ENCODE assay signal across 1 cellular context in genomic region chr12:49543221-49543913, GRCh38.
TF ChIP-seq lines count a peak whose summit lies in the region.

No MANE protein-coding gene starts in this region.

TF ChIP-seq in HepG2, 621 proteins besides CTCF, POLR2A, EP300 and RAD21 (continued from another document and continues in another):
- TF ChIP-seq, protein P1, sequence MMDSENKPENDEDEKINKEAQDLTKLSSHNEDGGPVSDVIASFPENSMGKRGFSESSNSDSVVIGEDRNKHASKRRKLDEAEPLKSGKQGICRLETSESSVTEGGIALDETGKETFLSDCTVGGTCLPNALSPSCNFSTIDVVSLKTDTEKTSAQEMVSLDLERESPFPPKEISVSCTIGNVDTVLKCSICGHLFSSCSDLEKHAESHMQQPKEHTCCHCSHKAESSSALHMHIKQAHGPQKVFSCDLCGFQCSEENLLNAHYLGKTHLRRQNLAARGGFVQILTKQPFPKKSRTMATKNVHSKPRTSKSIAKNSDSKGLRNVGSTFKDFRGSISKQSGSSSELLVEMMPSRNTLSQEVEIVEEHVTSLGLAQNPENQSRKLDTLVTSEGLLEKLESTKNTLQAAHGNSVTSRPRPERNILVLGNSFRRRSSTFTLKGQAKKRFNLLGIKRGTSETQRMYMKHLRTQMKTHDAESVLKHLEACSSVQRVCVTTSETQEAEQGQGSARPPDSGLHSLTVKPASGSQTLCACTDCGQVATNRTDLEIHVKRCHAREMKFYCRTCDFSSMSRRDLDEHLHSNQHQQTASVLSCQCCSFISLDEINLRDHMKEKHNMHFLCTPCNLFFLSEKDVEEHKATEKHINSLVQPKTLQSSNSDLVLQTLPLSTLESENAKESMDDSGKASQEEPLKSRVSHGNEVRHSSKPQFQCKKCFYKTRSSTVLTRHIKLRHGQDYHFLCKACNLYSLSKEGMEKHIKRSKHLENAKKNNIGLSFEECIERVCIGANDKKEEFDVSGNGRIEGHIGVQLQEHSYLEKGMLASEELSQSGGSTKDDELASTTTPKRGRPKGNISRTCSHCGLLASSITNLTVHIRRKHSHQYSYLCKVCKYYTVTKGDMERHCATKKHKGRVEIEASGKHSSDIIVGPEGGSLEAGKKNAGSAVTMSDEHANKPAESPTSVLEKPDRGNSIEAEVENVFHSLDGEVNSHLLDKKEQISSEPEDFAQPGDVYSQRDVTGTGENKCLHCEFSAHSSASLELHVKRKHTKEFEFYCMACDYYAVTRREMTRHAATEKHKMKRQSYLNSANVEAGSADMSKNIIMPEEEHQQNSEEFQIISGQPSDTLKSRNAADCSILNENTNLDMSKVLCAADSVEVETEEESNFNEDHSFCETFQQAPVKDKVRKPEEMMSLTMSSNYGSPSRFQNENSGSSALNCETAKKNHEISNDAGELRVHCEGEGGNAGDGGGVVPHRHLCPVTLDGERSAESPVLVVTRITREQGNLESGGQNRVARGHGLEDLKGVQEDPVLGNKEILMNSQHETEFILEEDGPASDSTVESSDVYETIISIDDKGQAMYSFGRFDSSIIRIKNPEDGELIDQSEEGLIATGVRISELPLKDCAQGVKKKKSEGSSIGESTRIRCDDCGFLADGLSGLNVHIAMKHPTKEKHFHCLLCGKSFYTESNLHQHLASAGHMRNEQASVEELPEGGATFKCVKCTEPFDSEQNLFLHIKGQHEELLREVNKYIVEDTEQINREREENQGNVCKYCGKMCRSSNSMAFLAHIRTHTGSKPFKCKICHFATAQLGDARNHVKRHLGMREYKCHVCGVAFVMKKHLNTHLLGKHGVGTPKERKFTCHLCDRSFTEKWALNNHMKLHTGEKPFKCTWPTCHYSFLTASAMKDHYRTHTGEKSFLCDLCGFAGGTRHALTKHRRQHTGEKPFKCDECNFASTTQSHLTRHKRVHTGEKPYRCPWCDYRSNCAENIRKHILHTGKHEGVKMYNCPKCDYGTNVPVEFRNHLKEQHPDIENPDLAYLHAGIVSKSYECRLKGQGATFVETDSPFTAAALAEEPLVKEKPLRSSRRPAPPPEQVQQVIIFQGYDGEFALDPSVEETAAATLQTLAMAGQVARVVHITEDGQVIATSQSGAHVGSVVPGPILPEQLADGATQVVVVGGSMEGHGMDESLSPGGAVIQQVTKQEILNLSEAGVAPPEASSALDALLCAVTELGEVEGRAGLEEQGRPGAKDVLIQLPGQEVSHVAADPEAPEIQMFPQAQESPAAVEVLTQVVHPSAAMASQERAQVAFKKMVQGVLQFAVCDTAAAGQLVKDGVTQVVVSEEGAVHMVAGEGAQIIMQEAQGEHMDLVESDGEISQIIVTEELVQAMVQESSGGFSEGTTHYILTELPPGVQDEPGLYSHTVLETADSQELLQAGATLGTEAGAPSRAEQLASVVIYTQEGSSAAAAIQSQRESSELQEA (CRISPR knock-in tag; IDR thresholded peaks at IDR 0.05; ENCODE audit: not compliant biosample characterization): no peak
- TF ChIP-seq, protein P2, sequence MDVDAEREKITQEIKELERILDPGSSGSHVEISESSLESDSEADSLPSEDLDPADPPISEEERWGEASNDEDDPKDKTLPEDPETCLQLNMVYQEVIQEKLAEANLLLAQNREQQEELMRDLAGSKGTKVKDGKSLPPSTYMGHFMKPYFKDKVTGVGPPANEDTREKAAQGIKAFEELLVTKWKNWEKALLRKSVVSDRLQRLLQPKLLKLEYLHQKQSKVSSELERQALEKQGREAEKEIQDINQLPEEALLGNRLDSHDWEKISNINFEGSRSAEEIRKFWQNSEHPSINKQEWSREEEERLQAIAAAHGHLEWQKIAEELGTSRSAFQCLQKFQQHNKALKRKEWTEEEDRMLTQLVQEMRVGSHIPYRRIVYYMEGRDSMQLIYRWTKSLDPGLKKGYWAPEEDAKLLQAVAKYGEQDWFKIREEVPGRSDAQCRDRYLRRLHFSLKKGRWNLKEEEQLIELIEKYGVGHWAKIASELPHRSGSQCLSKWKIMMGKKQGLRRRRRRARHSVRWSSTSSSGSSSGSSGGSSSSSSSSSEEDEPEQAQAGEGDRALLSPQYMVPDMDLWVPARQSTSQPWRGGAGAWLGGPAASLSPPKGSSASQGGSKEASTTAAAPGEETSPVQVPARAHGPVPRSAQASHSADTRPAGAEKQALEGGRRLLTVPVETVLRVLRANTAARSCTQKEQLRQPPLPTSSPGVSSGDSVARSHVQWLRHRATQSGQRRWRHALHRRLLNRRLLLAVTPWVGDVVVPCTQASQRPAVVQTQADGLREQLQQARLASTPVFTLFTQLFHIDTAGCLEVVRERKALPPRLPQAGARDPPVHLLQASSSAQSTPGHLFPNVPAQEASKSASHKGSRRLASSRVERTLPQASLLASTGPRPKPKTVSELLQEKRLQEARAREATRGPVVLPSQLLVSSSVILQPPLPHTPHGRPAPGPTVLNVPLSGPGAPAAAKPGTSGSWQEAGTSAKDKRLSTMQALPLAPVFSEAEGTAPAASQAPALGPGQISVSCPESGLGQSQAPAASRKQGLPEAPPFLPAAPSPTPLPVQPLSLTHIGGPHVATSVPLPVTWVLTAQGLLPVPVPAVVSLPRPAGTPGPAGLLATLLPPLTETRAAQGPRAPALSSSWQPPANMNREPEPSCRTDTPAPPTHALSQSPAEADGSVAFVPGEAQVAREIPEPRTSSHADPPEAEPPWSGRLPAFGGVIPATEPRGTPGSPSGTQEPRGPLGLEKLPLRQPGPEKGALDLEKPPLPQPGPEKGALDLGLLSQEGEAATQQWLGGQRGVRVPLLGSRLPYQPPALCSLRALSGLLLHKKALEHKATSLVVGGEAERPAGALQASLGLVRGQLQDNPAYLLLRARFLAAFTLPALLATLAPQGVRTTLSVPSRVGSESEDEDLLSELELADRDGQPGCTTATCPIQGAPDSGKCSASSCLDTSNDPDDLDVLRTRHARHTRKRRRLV (CRISPR knock-in tag; IDR thresholded peaks at IDR 0.05): no peak
- TF ChIP-seq ZFP82 (CRISPR knock-in tag; IDR thresholded peaks at IDR 0.05; ENCODE audit: borderline replicate concordance): no peak
- TF ChIP-seq SP4 (CRISPR knock-in tag; IDR thresholded peaks at IDR 0.05): no peak
- TF ChIP-seq ZNF576 (CRISPR knock-in tag; IDR thresholded peaks at IDR 0.05): no peak
- no peak for TF ChIP-seq ZNF615 (CRISPR knock-in tag; IDR thresholded peaks at IDR 0.05; ENCODE audit: borderline replicate concordance)
- TF ChIP-seq MIER3 (CRISPR knock-in tag; IDR thresholded peaks at IDR 0.05; ENCODE audit: borderline replicate concordance): no peak
- no peak for TF ChIP-seq ZSCAN30 (CRISPR knock-in tag; IDR thresholded peaks at IDR 0.05)
- TF ChIP-seq NFYB (CRISPR knock-in tag; IDR thresholded peaks at IDR 0.05): no peak
- no peak for TF ChIP-seq ZBTB7B (CRISPR knock-in tag; IDR thresholded peaks at IDR 0.05)
- no peak for TF ChIP-seq YEATS2 (CRISPR knock-in tag; IDR thresholded peaks at IDR 0.05; ENCODE audit: borderline replicate concordance)
- no peak for TF ChIP-seq KLF11 (CRISPR knock-in tag; IDR thresholded peaks at IDR 0.05)
- TF ChIP-seq ZNF761 (CRISPR knock-in tag; conservative IDR thresholded peaks at IDR 0.05): no peak
- no peak for TF ChIP-seq SMARCC2 (IDR thresholded peaks at IDR 0.05)
- TF ChIP-seq MEF2D (CRISPR knock-in tag; IDR thresholded peaks at IDR 0.05): no peak
- no peak for TF ChIP-seq DR1 (CRISPR knock-in tag; IDR thresholded peaks at IDR 0.05)
- no peak for TF ChIP-seq ZNF577 (CRISPR knock-in tag; IDR thresholded peaks at IDR 0.05; ENCODE audit: borderline replicate concordance, low read depth)
- TF ChIP-seq CBX2 (IDR thresholded peaks at IDR 0.05; ENCODE audit: low read depth, low read length): no peak
- no peak for TF ChIP-seq CBX2 (CRISPR knock-in tag; IDR thresholded peaks at IDR 0.05; ENCODE audit: low read depth)
- TF ChIP-seq ZNF792 (CRISPR knock-in tag; IDR thresholded peaks at IDR 0.05): no peak
- TF ChIP-seq NFATC3 (CRISPR knock-in tag; IDR thresholded peaks at IDR 0.05): no peak
- no peak for TF ChIP-seq BRCA1 (CRISPR knock-in tag; IDR thresholded peaks at IDR 0.05)
- TF ChIP-seq NR3C1 (CRISPR knock-in tag; IDR thresholded peaks at IDR 0.05): no peak
- no peak for TF ChIP-seq SUZ12 (IDR thresholded peaks at IDR 0.05; ENCODE audit: low read depth, low read length)
- TF ChIP-seq HMGA1 (CRISPR knock-in tag; conservative IDR thresholded peaks at IDR 0.05): no peak
- TF ChIP-seq SPEN (CRISPR knock-in tag; IDR thresholded peaks at IDR 0.05; ENCODE audit: low read depth): peak; percentile 47; the same call in 1 of the 2 replicates
- no peak for TF ChIP-seq PCBP2 (optimal IDR thresholded peaks at IDR 0.05; ENCODE audit: low read depth, low read length, poor library complexity, severe bottlenecking)
- peak; percentile 81 for TF ChIP-seq ZNF687 (CRISPR knock-in tag; IDR thresholded peaks at IDR 0.05)
- no peak for TF ChIP-seq FIP1L1 (IDR thresholded peaks at IDR 0.05; ENCODE audit: borderline replicate concordance, insufficient read depth, low read depth, low read length)
- TF ChIP-seq ZNF350 (CRISPR knock-in tag; IDR thresholded peaks at IDR 0.05; ENCODE audit: borderline replicate concordance, low read depth): peak; percentile 45; the same call in 1 of the 2 replicates
- TF ChIP-seq ZNF839 (CRISPR knock-in tag; IDR thresholded peaks at IDR 0.05; ENCODE audit: borderline replicate concordance): no peak
- TF ChIP-seq ZC3H4 (CRISPR knock-in tag; IDR thresholded peaks at IDR 0.05; ENCODE audit: borderline replicate concordance): no peak
- TF ChIP-seq, protein P3, sequence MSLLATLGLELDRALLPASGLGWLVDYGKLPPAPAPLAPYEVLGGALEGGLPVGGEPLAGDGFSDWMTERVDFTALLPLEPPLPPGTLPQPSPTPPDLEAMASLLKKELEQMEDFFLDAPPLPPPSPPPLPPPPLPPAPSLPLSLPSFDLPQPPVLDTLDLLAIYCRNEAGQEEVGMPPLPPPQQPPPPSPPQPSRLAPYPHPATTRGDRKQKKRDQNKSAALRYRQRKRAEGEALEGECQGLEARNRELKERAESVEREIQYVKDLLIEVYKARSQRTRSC (CRISPR knock-in tag; IDR thresholded peaks at IDR 0.05; ENCODE audit: low read depth): no peak
- no peak for TF ChIP-seq CAMTA2 (CRISPR knock-in tag; IDR thresholded peaks at IDR 0.05; ENCODE audit: borderline replicate concordance)
- TF ChIP-seq, protein P4, sequence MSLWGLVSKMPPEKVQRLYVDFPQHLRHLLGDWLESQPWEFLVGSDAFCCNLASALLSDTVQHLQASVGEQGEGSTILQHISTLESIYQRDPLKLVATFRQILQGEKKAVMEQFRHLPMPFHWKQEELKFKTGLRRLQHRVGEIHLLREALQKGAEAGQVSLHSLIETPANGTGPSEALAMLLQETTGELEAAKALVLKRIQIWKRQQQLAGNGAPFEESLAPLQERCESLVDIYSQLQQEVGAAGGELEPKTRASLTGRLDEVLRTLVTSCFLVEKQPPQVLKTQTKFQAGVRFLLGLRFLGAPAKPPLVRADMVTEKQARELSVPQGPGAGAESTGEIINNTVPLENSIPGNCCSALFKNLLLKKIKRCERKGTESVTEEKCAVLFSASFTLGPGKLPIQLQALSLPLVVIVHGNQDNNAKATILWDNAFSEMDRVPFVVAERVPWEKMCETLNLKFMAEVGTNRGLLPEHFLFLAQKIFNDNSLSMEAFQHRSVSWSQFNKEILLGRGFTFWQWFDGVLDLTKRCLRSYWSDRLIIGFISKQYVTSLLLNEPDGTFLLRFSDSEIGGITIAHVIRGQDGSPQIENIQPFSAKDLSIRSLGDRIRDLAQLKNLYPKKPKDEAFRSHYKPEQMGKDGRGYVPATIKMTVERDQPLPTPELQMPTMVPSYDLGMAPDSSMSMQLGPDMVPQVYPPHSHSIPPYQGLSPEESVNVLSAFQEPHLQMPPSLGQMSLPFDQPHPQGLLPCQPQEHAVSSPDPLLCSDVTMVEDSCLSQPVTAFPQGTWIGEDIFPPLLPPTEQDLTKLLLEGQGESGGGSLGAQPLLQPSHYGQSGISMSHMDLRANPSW (CRISPR knock-in tag; IDR thresholded peaks at IDR 0.05; ENCODE audit: borderline replicate concordance): no peak
